ENCODE assay signal across 26 cellular contexts in genomic region chrX:72652132-72652531, GRCh38.
"Had no signal": no experiment of that assay in that cellular context is flagged by ENCODE, and none has a peak within 500 bp of the region (broad histone marks: within the 10 kb centered on the region; RNA-seq: fewer than 3 reads in every experiment).

No MANE protein-coding gene starts in this region.

- H3K27ac ChIP-seq: brain microvascular endothelial cell, epithelial cell of prostate, esophagus squamous epithelium, hepatocyte, left ventricle myocardium inferior, neutrophil, stomach, thyroid gland, upper lobe of right lung had no signal

- H3K4me1 ChIP-seq: esophagus squamous epithelium, left ventricle myocardium inferior, stomach, thyroid gland, upper lobe of right lung had no signal

- H3K27me3 ChIP-seq: brain microvascular endothelial cell, esophagus squamous epithelium, hepatocyte, neutrophil, stomach, thyroid gland, upper lobe of right lung had no signal

- DNase-seq: activated CD4-positive, alpha-beta memory T cell treated with anti-CD3 and anti-CD28 coated beads, Interleukin-2, amount 10 ng/mL, durations not matched to agents 7 days and 5 days; activated CD4-positive, alpha-beta T cell treated with anti-CD3 and anti-CD28 coated beads for 1 hour; activated CD4-positive, alpha-beta T cell treated with anti-CD3 and anti-CD28 coated beads, Interleukin-2, amount 10 ng/mL, durations not matched to agents 7 days and 5 days; activated CD8-positive, alpha-beta memory T cell treated with anti-CD3 and anti-CD28 coated beads, Interleukin-2, amount 50 U/mL, for 48 hours; activated gamma-delta T cell; activated naive CD4-positive, alpha-beta T cell treated with anti-CD3 and anti-CD28 coated beads, Interleukin-2, amount 10 ng/mL, durations not matched to agents 7 days and 5 days; activated naive CD8-positive, alpha-beta T cell treated with anti-CD3 and anti-CD28 coated beads, Interleukin-2, amount 10 ng/mL, durations not matched to agents 7 days and 5 days; activated T-cell treated with anti-CD3 and anti-CD28 coated beads, Interleukin-2, amount 50 U/mL, for 24 hours; brain microvascular endothelial cell; esophagus squamous epithelium; foreskin melanocyte; islet precursor cell; left ventricle myocardium inferior; naive B cell; nephron progenitor cell; retina; stimulated activated CD4-positive, alpha-beta T cell treated with anti-CD3 and anti-CD28 coated beads, Interleukin-1b, Interleukin-23, amount 100 ng/mL, for 48 hours; stimulated activated naive B cell treated with anti-CD40 and anti-IgM and Interleukin-4, amounts not matched to agents 10 μg/mL and 1 μg/mL and 100 μg/mL, for 72 hours; stomach; T-helper 2 cell; thyroid gland; upper lobe of right lung had no signal

- H3K4me3 ChIP-seq: esophagus squamous epithelium, hepatocyte, left ventricle myocardium inferior, smooth muscle cell, stomach, thyroid gland, upper lobe of right lung had no signal

- H3K36me3 ChIP-seq: brain microvascular endothelial cell, left ventricle myocardium inferior, neutrophil, thyroid gland, upper lobe of right lung had no signal

- ATAC-seq: stimulated activated naive B cell treated with anti-CD40 and anti-IgM and Interleukin-4, amounts not matched to agents 10 μg/mL and 1 μg/mL and 100 μg/mL, for 72 hours; upper lobe of right lung had no signal

- H3K9me3 ChIP-seq: esophagus squamous epithelium, left ventricle myocardium inferior, neutrophil, stomach, thyroid gland, upper lobe of right lung had no signal
